In genomic region chr15:28191832-28192231, GRCh38 we compare ENCODE assay signal across 9 cellular contexts.
DNase-seq lines count a peak whose midpoint lies in the region; ATAC-seq lines count a peak whose summit lies in the region.
"Had no signal": no experiment of that assay in that cellular context is flagged by ENCODE, and none has a peak within 500 bp of the region (broad histone marks: within the 10 kb centered on the region; RNA-seq: fewer than 3 reads in every experiment).

No MANE protein-coding gene starts in this region.

- ATAC-seq in right cardiac atrium (peak; percentile 88), HG02571 (IDR thresholded peaks at IDR 0.05; ENCODE audit: unreplicated experiment) (no peak)

- no peaks in the 10 kb centered on the region for H3K27me3 ChIP-seq in right cardiac atrium (ENCODE audit: control insufficient read depth, insufficient read depth)

- no peaks in the 10 kb centered on the region for H3K9me3 ChIP-seq in right cardiac atrium (ENCODE audit: control insufficient read depth, low read length)

- no peaks in the 10 kb centered on the region for H3K4me1 ChIP-seq in right cardiac atrium (ENCODE audit: control insufficient read depth, insufficient read depth, low read length)

- WGBS in right cardiac atrium, result 42% methylated on average over 15 of the region's 15 CpGs

- DNase-seq in H4 (ENCODE audit: low spot score), result peak; percentile 66
- peak; percentile 55 for DNase-seq in amniotic epithelial cell (ENCODE audit: low read depth)
- DNase-seq in right cardiac atrium, result peak; percentile 65 to 86 (median 86)
- DNase-seq in retina, result peak; percentile 87
- no peak for DNase-seq in T-helper 9 cell
- DNase-seq in NCI-H128 (lab: John Stamatoyannopoulos, UW; ENCODE audit: unreplicated experiment), result no peak
- no peak for DNase-seq in amniotic stem cell (lab: John Stamatoyannopoulos, UW)

- H3K4me3 ChIP-seq in right cardiac atrium (ENCODE audit: low read length), result no peak overlapping the region

- intact Hi-C loops in right cardiac atrium (cut with DNase I), result no loop called here

- no peak overlapping the region for H3K27ac ChIP-seq in right cardiac atrium (ENCODE audit: low read length)
- H3K27ac ChIP-seq: HL-60 had no signal

Comparison
In these comparisons a context has a peak if more than half of its experiments do, and no peak if none do; other contexts are left out.
1. DNase-seq: peak in H4 (single experiment), amniotic epithelial cell (single experiment), right cardiac atrium (3 of 3) and retina (single experiment); none in T-helper 9 cell (single experiment), NCI-H128 (single experiment) and amniotic stem cell (single experiment).